In the genomic region with DNA sequence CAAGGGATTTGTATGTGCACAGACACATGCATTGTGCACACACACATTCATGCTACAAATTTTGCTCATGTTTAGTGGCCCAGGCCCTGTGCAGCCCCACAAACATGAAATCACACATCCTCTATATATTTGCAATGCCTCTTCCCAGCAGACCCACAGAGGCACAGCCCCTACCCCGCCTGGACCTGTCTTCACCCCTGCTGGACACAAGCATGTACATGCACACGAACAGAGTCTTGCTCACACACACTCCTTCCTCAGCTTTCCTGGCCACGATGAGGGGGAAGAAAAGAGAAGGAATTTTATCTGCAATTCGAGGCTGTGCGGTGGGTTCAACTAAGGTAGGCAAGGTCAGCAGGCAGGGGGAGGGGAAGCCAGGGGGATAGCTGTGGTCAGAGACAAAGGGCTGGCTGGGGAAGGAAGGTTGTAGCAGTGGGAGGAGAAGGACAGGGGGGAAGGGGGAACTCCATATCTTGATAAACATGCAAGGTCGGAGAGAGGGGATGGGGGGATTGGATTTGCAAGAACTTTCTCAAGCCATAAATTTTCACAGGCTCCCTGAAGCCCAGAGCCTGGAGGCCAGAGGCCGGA, we compare ENCODE assay signal across 23 cellular contexts.
DNase-seq lines count a peak whose midpoint lies in the region; ATAC-seq and TF ChIP-seq lines count a peak whose summit lies in the region.
"Had no signal": no experiment of that assay in that cellular context is flagged by ENCODE, and none has a peak within 500 bp of the region (broad histone marks: within the 10 kb centered on the region; RNA-seq: fewer than 3 reads in every experiment).

No MANE protein-coding gene starts in this region.

- no peaks in the 10 kb centered on the region for H3K9me3 ChIP-seq in esophagus muscularis mucosa
- H3K9me3 ChIP-seq: SJSA1 had no signal

- H3K4me3 ChIP-seq in esophagus muscularis mucosa, result no peak overlapping the region
- H3K4me3 ChIP-seq: GM12878, SJSA1 had no signal

- TF ChIP-seq EP300 in esophagus muscularis mucosa (IDR thresholded peaks at IDR 0.05), result no peak

- peak overlapping the region; percentile 44 to 58 (median 46) for H3K27ac Mint-ChIP-seq in nephron
- no peak overlapping the region for H3K27ac Mint-ChIP-seq in activated CD8-positive, alpha-beta memory T cell treated with anti-CD3 and anti-CD28 coated beads, Interleukin-2, amount 10 ng/mL, durations not matched to agents 7 days and 5 days
- H3K27ac Mint-ChIP-seq: CD4-positive, alpha-beta memory T cell; HFFc6 had no signal

- no peak overlapping the region for H3K4me3 Mint-ChIP-seq in nephron
- H3K4me3 Mint-ChIP-seq in activated CD8-positive, alpha-beta memory T cell treated with anti-CD3 and anti-CD28 coated beads, Interleukin-2, amount 10 ng/mL, durations not matched to agents 7 days and 5 days, result no peak overlapping the region
- H3K4me3 Mint-ChIP-seq: CD4-positive, alpha-beta memory T cell; HFFc6 had no signal

- no peaks in the 10 kb centered on the region for H3K36me3 ChIP-seq in esophagus muscularis mucosa
- H3K36me3 ChIP-seq: SJSA1 had no signal

- 59% methylated on average over 7 of the region's 7 CpGs for WGBS in esophagus muscularis mucosa

- no peak overlapping the region for H3K27ac ChIP-seq in esophagus muscularis mucosa (replicated peaks in 1 of 4)
- H3K27ac ChIP-seq: SJSA1 had no signal

- TF ChIP-seq CTCF in esophagus muscularis mucosa (IDR thresholded peaks at IDR 0.05) (no peak), nephron (IDR thresholded peaks at IDR 0.05; ENCODE audit: unreplicated experiment in 3 of 3) (no peak)

- H3K27me3 Mint-ChIP-seq in nephron (ENCODE audit: low read depth), result no peaks in the 10 kb centered on the region
- H3K27me3 Mint-ChIP-seq in activated CD8-positive, alpha-beta memory T cell treated with anti-CD3 and anti-CD28 coated beads, Interleukin-2, amount 10 ng/mL, durations not matched to agents 7 days and 5 days, result no peaks in the 10 kb centered on the region
- H3K27me3 Mint-ChIP-seq: CD4-positive, alpha-beta memory T cell had no signal

- peaks cover 9% of the 10 kb centered on the region for H3K9me3 Mint-ChIP-seq in nephron
- no peaks in the 10 kb centered on the region for H3K9me3 Mint-ChIP-seq in activated CD8-positive, alpha-beta memory T cell treated with anti-CD3 and anti-CD28 coated beads, Interleukin-2, amount 10 ng/mL, durations not matched to agents 7 days and 5 days (ENCODE audit: low read depth)
- H3K9me3 Mint-ChIP-seq: HFFc6 had no signal

- peaks cover 22% of the 10 kb centered on the region for H3K4me1 Mint-ChIP-seq in nephron
- no peaks in the 10 kb centered on the region for H3K4me1 Mint-ChIP-seq in activated CD8-positive, alpha-beta memory T cell treated with anti-CD3 and anti-CD28 coated beads, Interleukin-2, amount 10 ng/mL, durations not matched to agents 7 days and 5 days
- H3K4me1 Mint-ChIP-seq: CD4-positive, alpha-beta memory T cell had no signal

- no peaks in the 10 kb centered on the region for H3K36me3 Mint-ChIP-seq in nephron (ENCODE audit: low read depth)
- H3K36me3 Mint-ChIP-seq in activated CD8-positive, alpha-beta memory T cell treated with anti-CD3 and anti-CD28 coated beads, Interleukin-2, amount 10 ng/mL, durations not matched to agents 7 days and 5 days, result no peaks in the 10 kb centered on the region
- H3K36me3 Mint-ChIP-seq: CD4-positive, alpha-beta memory T cell had no signal

- peaks cover 6 to 12% (median 11%) of the 10 kb centered on the region in 4 donors for H3K4me1 ChIP-seq in esophagus muscularis mucosa
- H3K4me1 ChIP-seq: SJSA1 had no signal

- intact Hi-C loops in esophagus muscularis mucosa (cut with DNase I), result no loop called here

- POLR2A ChIA-PET in HEK293T (lab: Yijun Ruan, JAX), result no interaction called here

- H3K27me3 ChIP-seq in esophagus muscularis mucosa, result no peaks in the 10 kb centered on the region
- H3K27me3 ChIP-seq: SJSA1 had no signal

- no peak for ATAC-seq in left lobe of liver
- ATAC-seq in activated CD8-positive, alpha-beta memory T cell treated with anti-CD3 and anti-CD28 coated beads, Interleukin-2, amount 10 ng/mL, durations not matched to agents 7 days and 5 days, result no peak
- ATAC-seq: GM12878 had no signal

- CTCF ChIA-PET in HEK293T (lab: Yijun Ruan, JAX), result no interaction called here
- CTCF ChIA-PET in activated CD8-positive, alpha-beta memory T cell treated with anti-CD3 and anti-CD28 coated beads, Interleukin-2, amount 10 ng/mL, durations not matched to agents 7 days and 5 days (lab: Charles Lee), result no interaction called here

- no peak for TF ChIP-seq POLR2A in esophagus muscularis mucosa (IDR thresholded peaks at IDR 0.05; ENCODE audit: low read depth)

- DNase-seq in HEK293T (ENCODE audit: extremely low spot score) (peak; percentile 5), esophagus muscularis mucosa (ENCODE audit: extremely low spot score) (peak; percentile 17), H4 (ENCODE audit: low spot score) (no peak), left lobe of liver (ENCODE audit: low spot score) (no peak), occipital lobe (lab: John Stamatoyannopoulos, UW) (no peak)
- DNase-seq in activated CD8-positive, alpha-beta memory T cell treated with anti-CD3 and anti-CD28 coated beads, Interleukin-2, amount 10 ng/mL, durations not matched to agents 7 days and 5 days, result no peak
- DNase-seq: C1 segment of cervical spinal cord; CD4-positive, alpha-beta memory T cell; COR-L47; GDM1; HFFc6; KBM-7; MV-4-11; NCI-H1417; NCI-H1694; NCI-H2029 treated with DMSO at 0.1 percent for 48 hours; NCI-H2227 treated with DMSO at 0.1 percent for 48 hours; NCI-H526 treated with DMSO at 0.1 percent for 48 hours; Right ventricle myocardium superior; RPMI8226 had no signal

TF ChIP-seq in HEK293T, 16 proteins besides CTCF, POLR2A, EP300 and RAD21:
- TF ChIP-seq FOXA1 (IDR thresholded peaks at IDR 0.05) (no peak), SP1 (IDR thresholded peaks at IDR 0.05) (no peak), FOXM1 (IDR thresholded peaks at IDR 0.05; ENCODE audit: borderline replicate concordance) (no peak), HDGF (IDR thresholded peaks at IDR 0.05; ENCODE audit: borderline replicate concordance) (no peak), BHLHE40 (IDR thresholded peaks at IDR 0.05; ENCODE audit: borderline replicate concordance) (no peak), ELF4 (IDR thresholded peaks at IDR 0.05) (no peak), NFRKB (IDR thresholded peaks at IDR 0.05) (no peak)
- TF ChIP-seq, protein P1, sequence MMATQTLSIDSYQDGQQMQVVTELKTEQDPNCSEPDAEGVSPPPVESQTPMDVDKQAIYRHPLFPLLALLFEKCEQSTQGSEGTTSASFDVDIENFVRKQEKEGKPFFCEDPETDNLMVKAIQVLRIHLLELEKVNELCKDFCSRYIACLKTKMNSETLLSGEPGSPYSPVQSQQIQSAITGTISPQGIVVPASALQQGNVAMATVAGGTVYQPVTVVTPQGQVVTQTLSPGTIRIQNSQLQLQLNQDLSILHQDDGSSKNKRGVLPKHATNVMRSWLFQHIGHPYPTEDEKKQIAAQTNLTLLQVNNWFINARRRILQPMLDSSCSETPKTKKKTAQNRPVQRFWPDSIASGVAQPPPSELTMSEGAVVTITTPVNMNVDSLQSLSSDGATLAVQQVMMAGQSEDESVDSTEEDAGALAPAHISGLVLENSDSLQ (IDR thresholded peaks at IDR 0.05), result no peak

Comparison
In these comparisons a context has a peak if more than half of its experiments do, and no peak if none do; other contexts are left out.
1. DNase-seq: peak in HEK293T (single experiment) and esophagus muscularis mucosa (single experiment); none in H4 (single experiment), left lobe of liver (single experiment), occipital lobe (single experiment) and activated CD8-positive, alpha-beta memory T cell treated with anti-CD3 and anti-CD28 coated beads, Interleukin-2, amount 10 ng/mL, durations not matched to agents 7 days and 5 days (single experiment).